8 cellular contexts compared by ENCODE assay signal in the genomic region with DNA sequence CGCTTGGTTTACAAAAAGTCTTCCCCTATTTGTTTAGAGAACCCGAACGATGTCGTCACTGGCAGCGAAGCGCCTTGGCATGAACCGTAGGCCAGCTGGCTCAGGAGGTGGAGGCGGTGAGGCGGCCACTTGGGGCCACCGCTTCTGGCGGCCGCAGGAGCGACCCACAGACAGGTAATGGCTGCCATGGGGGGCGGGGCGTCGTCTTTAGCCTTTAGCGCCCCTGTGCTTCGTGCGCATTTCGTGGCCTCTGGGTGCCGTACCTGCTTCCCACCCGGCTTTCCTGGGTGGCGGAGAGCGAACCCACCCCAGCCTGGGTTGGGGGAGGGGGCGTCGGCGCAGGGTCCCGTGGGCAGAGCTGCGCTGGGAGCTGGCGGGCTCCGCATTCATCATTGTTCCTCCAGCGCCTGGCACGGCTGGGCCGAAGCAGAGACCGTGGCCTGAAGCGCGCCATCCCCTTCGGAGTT. TPM values are rescaled to one million over a fixed set of nuclear protein-coding genes. Genes with fewer than 3 reads are reported as not detected.
A peak's percentile ranks its signal among the peaks of the same experiment; 100 is the strongest.
DNase-seq lines count a peak whose midpoint lies in the region; ATAC-seq and TF ChIP-seq lines count a peak whose summit lies in the region.

No MANE protein-coding gene starts in this region.

- H3K9me3 ChIP-seq in CD8-positive, alpha-beta memory T cell (ENCODE audit: low read length) = no peaks in the 10 kb centered on the region
- no peaks in the 10 kb centered on the region for H3K9me3 ChIP-seq in ascending aorta

- peak overlapping the region; percentile 57 to 92 (median 82) for H3K27ac Mint-ChIP-seq in CD8-positive, alpha-beta memory T cell

- peaks cover 11 to 17% (median 14%) of the 10 kb centered on the region in 3 donors for H3K4me1 Mint-ChIP-seq in CD8-positive, alpha-beta memory T cell

- no peak for TF ChIP-seq CTCF in ascending aorta (IDR thresholded peaks at IDR 0.05)

- DNase-seq in CD8-positive, alpha-beta memory T cell = peak; percentile 37 to 68 (median 43)
- peak; percentile 68 for DNase-seq in HuH-7.5 (ENCODE audit: low spot score)
- peak; percentile 19 to 69 (median 32) for DNase-seq in T-helper 1 cell
- peak in 1 of 2 donors; percentile 67 for DNase-seq in ascending aorta (ENCODE audit: low spot score in 2 of 2)
- DNase-seq in hippocampal formation (lab: John Stamatoyannopoulos, UW) = peak; percentile 46 to 54
- peak; percentile 92 for DNase-seq in retina

- CTCF ChIA-PET in CD8-positive, alpha-beta memory T cell (lab: Charles Lee) = interaction anchor here (0.5 kb wide), 1 partner anchor 73 kb away, joined by 3 read pairs; no protein-coding TSS in a partner anchor

- peak overlapping the region; percentile 69 for H3K4me3 ChIP-seq in CD8-positive, alpha-beta memory T cell (ENCODE audit: low read length)
- H3K4me3 ChIP-seq in ascending aorta = peak overlapping the region; percentile 62 to 69

- H3K27ac ChIP-seq in CD8-positive, alpha-beta memory T cell (ENCODE audit: low read depth, low read length) = peak overlapping the region; percentile 24
- no peak overlapping the region for H3K27ac ChIP-seq in ascending aorta

- H3K4me1 ChIP-seq in CD8-positive, alpha-beta memory T cell (ENCODE audit: insufficient read depth, low read length) = no peaks in the 10 kb centered on the region
- H3K4me1 ChIP-seq in ascending aorta = peaks cover 0 to 8% of the 10 kb centered on the region in 2 donors

- H3K9me3 Mint-ChIP-seq in CD8-positive, alpha-beta memory T cell = no peaks in the 10 kb centered on the region

- POLR2A ChIA-PET in CD8-positive, alpha-beta memory T cell (lab: Charles Lee) = interaction anchor here (1.3 kb wide), 1 partner anchor 60 kb away, joined by 8 read pairs; no protein-coding TSS in a partner anchor

- no peaks in the 10 kb centered on the region for H3K36me3 Mint-ChIP-seq in CD8-positive, alpha-beta memory T cell

- ATAC-seq in HG03457 (IDR thresholded peaks at IDR 0.05; ENCODE audit: unreplicated experiment) = no peak
- no peak for ATAC-seq in GM18867 (IDR thresholded peaks at IDR 0.05; ENCODE audit: unreplicated experiment)

- no peaks in the 10 kb centered on the region for H3K27me3 ChIP-seq in CD8-positive, alpha-beta memory T cell (ENCODE audit: insufficient read depth, low read length, poor library complexity, severe bottlenecking)
- no peaks in the 10 kb centered on the region for H3K27me3 ChIP-seq in ascending aorta

- intact Hi-C loops in ascending aorta (cut with DNase I) = loop anchor here (2.0 kb wide), 1 partner anchor 59 kb away; the partner anchor contains the start of gene SLC35E4

- H3K27me3 Mint-ChIP-seq in CD8-positive, alpha-beta memory T cell = peaks cover 8 to 15% of the 10 kb centered on the region in 2 donors

- H3K4me3 Mint-ChIP-seq in CD8-positive, alpha-beta memory T cell = peak overlapping the region; percentile 90 to 97 (median 93)

- no peaks in the 10 kb centered on the region for H3K36me3 ChIP-seq in CD8-positive, alpha-beta memory T cell (ENCODE audit: insufficient read depth, low read length)
- H3K36me3 ChIP-seq in ascending aorta = no peaks in the 10 kb centered on the region

RNA-seq across cellular contexts. Expression of gene OSBP2, which starts 0.5 kb away (rescaled TPM):
- under 1 TPM; 0.66 to 0.74 TPM for total RNA-seq in CD8-positive, alpha-beta memory T cell
- 0.74 TPM for polyA plus RNA-seq in CD8-positive, alpha-beta memory T cell
- total RNA-seq in ascending aorta = 0.53 TPM

RNA-seq across cellular contexts. Expression of gene DUSP18, which starts 26.5 kb away (rescaled TPM):
- 10 to 100 TPM; 11.4 to 12.5 TPM for total RNA-seq in CD8-positive, alpha-beta memory T cell
- 12.3 TPM for polyA plus RNA-seq in CD8-positive, alpha-beta memory T cell
- 0.21 TPM for total RNA-seq in ascending aorta

RNA-seq across cellular contexts. Expression of gene SLC35E4, which starts 58.6 kb away (rescaled TPM):
- total RNA-seq in CD8-positive, alpha-beta memory T cell = 1 to 10 TPM; 7.1 to 8.4 TPM
- 3.3 TPM for polyA plus RNA-seq in CD8-positive, alpha-beta memory T cell
- total RNA-seq in ascending aorta = 38.1 TPM

Comparison
In these comparisons a context has a peak if more than half of its experiments do, and no peak if none do; other contexts are left out.
1. RNA of gene DUSP18, which starts 26.5 kb away (total RNA-seq): 11.4 to 12.5 TPM in CD8-positive, alpha-beta memory T cell; 0.21 TPM in ascending aorta (single experiment); every median in the first group is over 10 times any median in the second.